Comparison of ENCODE assay signal across 1 cellular context in the genomic region with DNA sequence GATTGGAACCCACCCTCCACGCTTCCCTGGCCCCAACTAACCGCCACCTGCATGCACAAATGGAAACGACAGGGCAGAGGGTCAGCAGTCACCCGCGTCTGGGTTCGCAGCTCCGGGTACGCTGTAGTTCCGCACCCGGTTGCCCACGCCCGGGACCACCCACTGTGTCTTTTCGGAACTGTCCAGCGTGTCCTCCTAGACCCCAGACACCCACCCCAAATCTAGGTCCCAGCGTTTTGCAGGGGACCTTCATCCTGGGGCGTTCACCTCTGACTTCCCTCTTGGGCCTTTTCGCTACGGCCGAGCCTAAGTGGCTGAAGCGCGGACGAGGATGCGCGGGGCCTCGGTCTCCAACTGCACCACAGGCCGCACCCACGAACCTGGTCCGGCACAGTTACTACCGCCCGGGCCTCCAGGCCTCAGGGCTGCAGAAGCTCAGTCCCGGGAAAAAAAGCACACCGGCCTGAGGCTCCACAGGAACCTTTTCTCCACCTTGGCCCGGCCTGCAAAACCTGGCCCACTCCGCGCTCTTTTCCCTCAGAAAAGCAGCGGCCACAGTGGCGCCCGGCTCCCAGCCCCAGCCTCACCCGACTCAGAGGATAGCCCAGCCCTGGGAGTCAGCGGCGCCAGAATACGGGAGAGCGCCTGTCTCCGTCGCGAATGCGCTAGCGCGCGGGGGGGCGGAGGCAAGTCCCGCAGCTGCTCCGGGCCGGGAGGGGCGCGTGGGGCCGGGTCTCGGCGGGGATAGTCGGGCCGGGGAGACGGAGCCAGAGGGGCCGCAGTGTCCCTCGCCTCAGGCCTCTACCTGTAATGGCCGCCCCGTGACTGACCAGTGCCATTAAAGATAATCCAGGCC.
TF ChIP-seq lines count a peak whose summit lies in the region.

Gene ZFP30 (minus strand): TSS at position 633 of the 856 bp plus-strand sequence. CDS start 7,643 bp downstream, outside the sequence.

TF ChIP-seq in HepG2, 621 proteins besides CTCF, POLR2A, EP300 and RAD21 (continued from another document):
- TF ChIP-seq, protein P1, sequence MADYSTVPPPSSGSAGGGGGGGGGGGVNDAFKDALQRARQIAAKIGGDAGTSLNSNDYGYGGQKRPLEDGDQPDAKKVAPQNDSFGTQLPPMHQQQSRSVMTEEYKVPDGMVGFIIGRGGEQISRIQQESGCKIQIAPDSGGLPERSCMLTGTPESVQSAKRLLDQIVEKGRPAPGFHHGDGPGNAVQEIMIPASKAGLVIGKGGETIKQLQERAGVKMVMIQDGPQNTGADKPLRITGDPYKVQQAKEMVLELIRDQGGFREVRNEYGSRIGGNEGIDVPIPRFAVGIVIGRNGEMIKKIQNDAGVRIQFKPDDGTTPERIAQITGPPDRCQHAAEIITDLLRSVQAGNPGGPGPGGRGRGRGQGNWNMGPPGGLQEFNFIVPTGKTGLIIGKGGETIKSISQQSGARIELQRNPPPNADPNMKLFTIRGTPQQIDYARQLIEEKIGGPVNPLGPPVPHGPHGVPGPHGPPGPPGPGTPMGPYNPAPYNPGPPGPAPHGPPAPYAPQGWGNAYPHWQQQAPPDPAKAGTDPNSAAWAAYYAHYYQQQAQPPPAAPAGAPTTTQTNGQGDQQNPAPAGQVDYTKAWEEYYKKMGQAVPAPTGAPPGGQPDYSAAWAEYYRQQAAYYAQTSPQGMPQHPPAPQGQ (CRISPR knock-in tag; IDR thresholded peaks at IDR 0.05; ENCODE audit: borderline replicate concordance), result no peak
- TF ChIP-seq, protein P2, sequence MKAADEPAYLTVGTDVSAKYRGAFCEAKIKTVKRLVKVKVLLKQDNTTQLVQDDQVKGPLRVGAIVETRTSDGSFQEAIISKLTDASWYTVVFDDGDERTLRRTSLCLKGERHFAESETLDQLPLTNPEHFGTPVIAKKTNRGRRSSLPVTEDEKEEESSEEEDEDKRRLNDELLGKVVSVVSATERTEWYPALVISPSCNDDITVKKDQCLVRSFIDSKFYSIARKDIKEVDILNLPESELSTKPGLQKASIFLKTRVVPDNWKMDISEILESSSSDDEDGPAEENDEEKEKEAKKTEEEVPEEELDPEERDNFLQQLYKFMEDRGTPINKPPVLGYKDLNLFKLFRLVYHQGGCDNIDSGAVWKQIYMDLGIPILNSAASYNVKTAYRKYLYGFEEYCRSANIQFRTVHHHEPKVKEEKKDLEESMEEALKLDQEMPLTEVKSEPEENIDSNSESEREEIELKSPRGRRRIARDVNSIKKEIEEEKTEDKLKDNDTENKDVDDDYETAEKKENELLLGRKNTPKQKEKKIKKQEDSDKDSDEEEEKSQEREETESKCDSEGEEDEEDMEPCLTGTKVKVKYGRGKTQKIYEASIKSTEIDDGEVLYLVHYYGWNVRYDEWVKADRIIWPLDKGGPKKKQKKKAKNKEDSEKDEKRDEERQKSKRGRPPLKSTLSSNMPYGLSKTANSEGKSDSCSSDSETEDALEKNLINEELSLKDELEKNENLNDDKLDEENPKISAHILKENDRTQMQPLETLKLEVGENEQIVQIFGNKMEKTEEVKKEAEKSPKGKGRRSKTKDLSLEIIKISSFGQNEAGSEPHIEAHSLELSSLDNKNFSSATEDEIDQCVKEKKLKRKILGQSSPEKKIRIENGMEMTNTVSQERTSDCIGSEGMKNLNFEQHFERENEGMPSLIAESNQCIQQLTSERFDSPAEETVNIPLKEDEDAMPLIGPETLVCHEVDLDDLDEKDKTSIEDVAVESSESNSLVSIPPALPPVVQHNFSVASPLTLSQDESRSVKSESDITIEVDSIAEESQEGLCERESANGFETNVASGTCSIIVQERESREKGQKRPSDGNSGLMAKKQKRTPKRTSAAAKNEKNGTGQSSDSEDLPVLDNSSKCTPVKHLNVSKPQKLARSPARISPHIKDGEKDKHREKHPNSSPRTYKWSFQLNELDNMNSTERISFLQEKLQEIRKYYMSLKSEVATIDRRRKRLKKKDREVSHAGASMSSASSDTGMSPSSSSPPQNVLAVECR (CRISPR knock-in tag; IDR thresholded peaks at IDR 0.05; ENCODE audit: borderline replicate concordance), result peak; percentile 80
- 0 out of 2 replicates have a peak, but pooled peaks have one; percentile 13 for TF ChIP-seq ZFAT (CRISPR knock-in tag; conservative IDR thresholded peaks at IDR 0.05)
- peak; percentile 48; the same call in 1 of the 2 replicates for TF ChIP-seq ZNF563 (CRISPR knock-in tag; IDR thresholded peaks at IDR 0.05)
- TF ChIP-seq, protein P3, sequence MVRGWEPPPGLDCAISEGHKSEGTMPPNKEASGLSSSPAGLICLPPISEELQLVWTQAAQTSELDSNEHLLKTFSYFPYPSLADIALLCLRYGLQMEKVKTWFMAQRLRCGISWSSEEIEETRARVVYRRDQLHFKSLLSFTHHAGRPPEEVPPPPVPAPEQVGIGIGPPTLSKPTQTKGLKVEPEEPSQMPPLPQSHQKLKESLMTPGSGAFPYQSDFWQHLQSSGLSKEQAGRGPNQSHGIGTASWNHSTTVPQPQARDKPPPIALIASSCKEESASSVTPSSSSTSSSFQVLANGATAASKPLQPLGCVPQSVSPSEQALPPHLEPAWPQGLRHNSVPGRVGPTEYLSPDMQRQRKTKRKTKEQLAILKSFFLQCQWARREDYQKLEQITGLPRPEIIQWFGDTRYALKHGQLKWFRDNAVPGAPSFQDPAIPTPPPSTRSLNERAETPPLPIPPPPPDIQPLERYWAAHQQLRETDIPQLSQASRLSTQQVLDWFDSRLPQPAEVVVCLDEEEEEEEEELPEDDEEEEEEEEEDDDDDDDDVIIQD (CRISPR knock-in tag; IDR thresholded peaks at IDR 0.05; ENCODE audit: low read depth), result no peak; the same call in 1 of the 2 replicates
- TF ChIP-seq HIVEP1 (CRISPR knock-in tag; IDR thresholded peaks at IDR 0.05), result peak; percentile 34; the same call in 1 of the 2 replicates
TF ChIP-seq in HepG2: peak in this region for 184.
